In the genomic region with DNA sequence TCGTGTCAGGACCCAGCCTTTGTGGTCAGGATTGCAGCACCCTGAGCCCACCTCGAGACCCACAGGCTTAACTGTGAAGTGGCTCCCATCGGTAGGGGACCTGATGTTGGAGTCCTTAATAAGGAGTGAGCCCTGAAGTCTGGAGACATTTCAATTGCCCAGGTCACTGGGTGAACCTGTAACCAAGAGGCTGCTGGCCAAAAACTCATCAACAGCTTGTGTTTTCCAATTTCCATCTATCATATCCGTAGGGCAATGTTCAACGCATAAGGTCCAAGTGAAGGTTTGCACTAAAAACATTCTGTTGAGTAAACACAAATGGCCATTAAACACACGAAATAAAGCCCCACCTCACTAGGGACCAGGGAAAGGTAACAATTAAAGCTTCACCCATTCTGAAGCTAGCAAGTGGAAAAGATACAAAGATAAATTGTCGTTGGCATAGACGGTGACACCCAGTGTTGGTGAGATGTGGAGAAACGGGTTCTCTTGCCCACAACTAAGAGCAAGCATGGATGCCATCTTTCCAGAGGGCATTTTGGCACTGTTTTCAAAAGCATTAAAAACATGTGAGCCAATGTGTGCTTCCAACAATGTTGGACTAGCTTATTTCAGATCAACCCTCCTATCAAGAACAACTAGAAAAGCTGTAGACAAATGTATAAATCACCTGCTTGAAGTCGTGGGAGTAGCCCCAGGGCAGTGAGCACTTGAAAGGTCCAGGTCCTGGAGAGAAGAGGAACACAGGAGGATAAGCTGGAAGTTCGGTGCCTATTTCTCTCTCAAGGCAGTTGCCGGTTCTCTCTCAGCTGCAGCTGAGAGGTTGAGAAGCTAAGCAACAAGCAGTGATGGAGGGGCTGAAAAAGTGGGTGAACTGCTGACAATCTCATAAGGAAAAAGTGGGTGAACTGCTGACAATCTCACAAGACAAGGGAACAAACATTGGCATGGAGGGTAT, we compare ENCODE assay signal across 16 cellular contexts.
"Had no signal": no experiment of that assay in that cellular context is flagged by ENCODE, and none has a peak within 500 bp of the region (broad histone marks: within the 10 kb centered on the region; RNA-seq: fewer than 3 reads in every experiment).

No MANE protein-coding gene starts in this region.

- H3K4me3 ChIP-seq: colonic mucosa, heart left ventricle, left ventricle myocardium inferior, lower lobe of right lung, smooth muscle cell had no signal

- ATAC-seq: heart left ventricle, lower lobe of right lung had no signal

- H3K4me1 ChIP-seq: colonic mucosa, heart left ventricle, left ventricle myocardium inferior, lower lobe of right lung had no signal

- H3K9me3 ChIP-seq: colonic mucosa, lower lobe of right lung had no signal

- H3K27me3 ChIP-seq: colonic mucosa had no signal

- H3K36me3 ChIP-seq: colonic mucosa, heart left ventricle, left ventricle myocardium inferior, lower lobe of right lung had no signal

- DNase-seq: colonic mucosa; dermis blood vessel endothelial cell; heart left ventricle; hypothalamus; left ventricle myocardium inferior; lower lobe of right lung; mesenchymal stem cell; midbrain; naive B cell; stimulated activated CD4-positive, alpha-beta T cell treated with anti-CD3 and anti-CD28 coated beads, Interleukin-2, amount 100 ng/mL, for 48 hours; stimulated activated naive CD4-positive, alpha-beta T cell treated with Interleukin-2 at 50 U/mL for 16 hours; trophoblast cell had no signal

- H3K27ac ChIP-seq: colonic mucosa, heart left ventricle, left ventricle myocardium inferior, lower lobe of right lung had no signal

- FAIRE-seq: endothelial cell of umbilical vein, frontal cortex, islet of Langerhans had no signal
